Comparison of ENCODE assay signal across 21 cellular contexts in the genomic region with DNA sequence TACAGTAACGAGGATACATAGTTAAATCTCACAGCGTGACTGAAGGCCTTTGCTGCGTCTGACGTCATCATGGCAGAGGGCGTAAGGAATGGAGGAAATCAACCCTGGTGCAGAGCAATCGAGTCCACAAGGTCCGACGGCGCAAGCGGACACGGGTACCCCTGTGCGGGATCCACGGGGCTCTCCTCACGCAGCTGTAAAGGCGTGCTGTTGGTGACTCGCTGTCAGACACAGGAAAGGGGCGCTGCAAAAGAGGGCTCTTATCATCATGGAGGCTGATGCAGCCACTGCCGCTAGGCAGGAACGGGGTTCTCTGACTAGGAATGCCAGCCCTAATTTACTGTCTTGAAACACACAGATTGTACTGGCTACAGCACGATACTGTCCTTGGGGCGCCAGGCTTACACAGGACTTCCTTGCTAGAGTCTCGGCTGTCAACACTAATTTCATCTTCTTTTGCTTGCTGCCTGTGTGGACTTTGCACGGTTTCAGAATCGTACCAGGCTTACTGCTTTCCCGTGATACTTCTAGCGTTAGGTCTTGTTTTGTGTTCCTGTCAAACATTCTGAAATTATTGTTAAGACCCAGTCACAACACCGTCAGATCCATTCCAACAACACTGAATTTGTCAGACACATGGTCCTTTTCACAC. TPM values are rescaled to one million over a fixed set of nuclear protein-coding genes. Genes with fewer than 3 reads are reported as not detected.
DNase-seq lines count a peak whose midpoint lies in the region; ATAC-seq, FAIRE-seq and TF ChIP-seq lines count a peak whose summit lies in the region.
"Had no signal": no experiment of that assay in that cellular context is flagged by ENCODE, and none has a peak within 500 bp of the region (broad histone marks: within the 10 kb centered on the region; RNA-seq: fewer than 3 reads in every experiment).

No MANE protein-coding gene starts in this region.

- BruUV-seq in Panc1 (replicated peaks; lab: Mats Ljungman, UMichigan) (no TSS peak), HepG2 (replicated peaks; lab: Mats Ljungman, UMichigan) (no TSS peak)

- H3K9me3 ChIP-seq in Panc1 (ENCODE audit: control insufficient read depth, insufficient read depth, low read depth, low read length) (no peaks in the 10 kb centered on the region), HepG2 (ENCODE audit: low read length) (no peaks in the 10 kb centered on the region)
- H3K9me3 ChIP-seq: SJSA1 had no signal

- TF ChIP-seq CTCF in GM13976 (IDR thresholded peaks at IDR 0.05; ENCODE audit: borderline replicate concordance, control extremely low read depth, extremely low read depth, insufficient read depth, missing control alignments) (no peak), Panc1 (IDR thresholded peaks at IDR 0.05) (no peak), HepG2 (CRISPR knock-in tag; IDR thresholded peaks at IDR 0.05) (no peak)

- H3K27me3 ChIP-seq in Panc1 (ENCODE audit: control insufficient read depth, insufficient read depth, low read length) (no peaks in the 10 kb centered on the region), HepG2 (ENCODE audit: control insufficient read depth in 1 of 2, insufficient read depth in 2 of 2, low read length in 2 of 2) (peaks cover 0 to 33% of the 10 kb centered on the region in 2 experiments; a peak in 4 of 5 replicates)
- H3K27me3 ChIP-seq: SJSA1 had no signal

- H3K36me3 ChIP-seq in Panc1 (ENCODE audit: control insufficient read depth, insufficient read depth, low read length) = no peaks in the 10 kb centered on the region
- no peaks in the 10 kb centered on the region for H3K36me3 ChIP-seq in HepG2 (replicated peaks in 1 of 2; ENCODE audit: control insufficient read depth in 1 of 2, insufficient read depth in 2 of 2, low read length in 2 of 2)
- H3K36me3 ChIP-seq: SJSA1 had no signal

- no peak for FAIRE-seq in HepG2 (lab: Jason Lieb, UNC)
- FAIRE-seq: A204.1 had no signal

- no peaks in the 10 kb centered on the region for H4K20me1 ChIP-seq in HepG2 (ENCODE audit: insufficient read depth, low read length)

- 29% methylated on average over 14 of the region's 27 CpGs for WGBS in HepG2 (ENCODE audit: low lambda C conversion rate)

- no peak overlapping the region for H2AFZ ChIP-seq in HepG2 (ENCODE audit: low read length)

- intact Hi-C loops in Panc1 (cut with micrococcal nuclease; ENCODE audit: unreplicated experiment) = no loop called here
- intact Hi-C loops in HepG2 (cut with micrococcal nuclease; ENCODE audit: unreplicated experiment) = no loop called here

- H3K27ac ChIP-seq in Panc1 (ENCODE audit: low read length) (no peak overlapping the region), HepG2 (ENCODE audit: extremely low read length, insufficient read depth, low read length) (no peak overlapping the region)
- H3K27ac ChIP-seq: C4-2B, SJSA1 had no signal

- H3K79me2 ChIP-seq in HepG2 (ENCODE audit: insufficient read depth, low read length) = no peaks in the 10 kb centered on the region

- TF ChIP-seq RAD21 in HepG2 (CRISPR knock-in tag; IDR thresholded peaks at IDR 0.05) = no peak

- H3K4me2 ChIP-seq in HepG2 (ENCODE audit: low read depth, low read length) = 0 out of 2 replicates have a peak overlapping the region, but pooled peaks have one; percentile 0

- CTCF ChIA-PET in Panc1 (lab: Charles Lee) = interaction anchor here (0.6 kb wide), 1 partner anchor 297 kb away, joined by 6 read pairs; no protein-coding TSS in a partner anchor
- CTCF ChIA-PET in HepG2 (lab: Yijun Ruan, JAX; ENCODE audit: low intra/inter-chr PET ratio, low total read pairs) = no interaction called here

- ATAC-seq in Panc1 (peak; percentile 71), HepG2 (peak; percentile 38; the same call in 1 of the 3 replicates), GM19035 (IDR thresholded peaks at IDR 0.05; ENCODE audit: unreplicated experiment) (no peak)
- ATAC-seq: Right ventricle myocardium inferior had no signal

- H3K4me3 ChIP-seq in Panc1 (ENCODE audit: low read depth in 2 of 2, low read length in 2 of 2) (peak overlapping the region; percentile 28 to 49), HepG2 (replicated peaks in 1 of 3; ENCODE audit: insufficient read depth in 1 of 3, low read depth in 2 of 3, low read length in 3 of 3) (no peak overlapping the region)
- H3K4me3 ChIP-seq: SJSA1 had no signal

- DNase-seq in GM13976 (ENCODE audit: low spot score) = peak; percentile 11
- DNase-seq in Panc1 (ENCODE audit: low read depth, low spot score) = no peak
- DNase-seq in HepG2 (ENCODE audit: low spot score) = no peak
- DNase-seq in retina = peak; percentile 57
- no peak for DNase-seq in stimulated activated naive CD4-positive, alpha-beta T cell treated with Interleukin-2 at 50 U/mL for 16 hours (lab: John Stamatoyannopoulos, UW)
- DNase-seq in NCI-H69 (lab: John Stamatoyannopoulos, UW) = no peak
- DNase-seq: DMS79, GOT3, Kasumi-1, NCI-H1694, NCI-H2081, NCI-H2171, NCI-H345, NCI-H524 treated with DMSO at 0.1 percent for 48 hours, OCI-M1 had no signal

- in situ Hi-C loops in GM13976 (cut with MboI; ENCODE audit: low sequenced_read_pairs, unreplicated experiment) = no loop called here
- in situ Hi-C loops in Panc1 (cut with HindIII; ENCODE audit: low pct_unique_long_range_greater_than_20kb, low sequenced_read_pairs) = no loop called here
- in situ Hi-C loops in HepG2 (cut with HindIII; ENCODE audit: extremely low pct_ligation_motif_present, low pct_unique_long_range_greater_than_20kb) = no loop called here

- H3K4me1 ChIP-seq in Panc1 (ENCODE audit: control insufficient read depth, insufficient read depth, low read length) (0 out of 2 replicates have a peak, but pooled peaks cover 4% of the 10 kb centered on the region), HepG2 (ENCODE audit: insufficient read depth, low read length) (0 out of 2 replicates have a peak, but pooled peaks cover 8% of the 10 kb centered on the region)
- H3K4me1 ChIP-seq: SJSA1 had no signal

- POLR2A ChIA-PET in Panc1 (lab: Charles Lee) = no interaction called here
- POLR2A ChIA-PET in HepG2 (lab: Yijun Ruan, JAX) = no interaction called here

- H3K9ac ChIP-seq in HepG2 (ENCODE audit: insufficient read depth, low read depth, low read length) = no peak overlapping the region

- TF ChIP-seq POLR2A in HepG2 (IDR thresholded peaks at IDR 0.05; ENCODE audit: insufficient read depth in 1 of 2, low read depth in 2 of 2, low read length in 2 of 2) = no peak

- TF ChIP-seq EP300 in HepG2 (IDR thresholded peaks at IDR 0.05; ENCODE audit: low read depth in 2 of 2, low read length in 2 of 2) (no peak), HepG2 (CRISPR knock-in tag; IDR thresholded peaks at IDR 0.05; ENCODE audit: borderline replicate concordance) (no peak)

TF ChIP-seq in HepG2, 621 proteins besides CTCF, POLR2A, EP300 and RAD21:
- no peak for TF ChIP-seq SOX6 (IDR thresholded peaks at IDR 0.05)
- TF ChIP-seq SOX6 (CRISPR knock-in tag; IDR thresholded peaks at IDR 0.05) = 0 out of 2 replicates have a peak, but pooled peaks have one; percentile 10
- peak; percentile 62 for TF ChIP-seq CREB1 (IDR thresholded peaks at IDR 0.05)
- no peak for TF ChIP-seq CREB1 (CRISPR knock-in tag; IDR thresholded peaks at IDR 0.05)
- no peak for TF ChIP-seq TBL1XR1 (IDR thresholded peaks at IDR 0.05; ENCODE audit: borderline replicate concordance, low read length, partially characterized antibody)
- TF ChIP-seq ATF7 (IDR thresholded peaks at IDR 0.05) = peak; percentile 21; the same call in 1 of the 2 replicates
- no peak for TF ChIP-seq ATF7 (CRISPR knock-in tag; IDR thresholded peaks at IDR 0.05)

RNA-seq across cellular contexts. Expression of a gene that starts 13.6 kb away (rescaled TPM):
- total RNA-seq in Panc1 (2021; ENCODE audit: unreplicated experiment) (not detected), HepG2 (2016; rRNA removed; fragmentation: Illumina TruSeq; extraction: Trizol) (not detected in 2 replicates)
- not detected for polyA plus RNA-seq in Panc1 (2012; ENCODE audit: insufficient read length)
- total RNA-seq in HepG2 (2016; cell fraction: cytosol; rRNA removed; fragmentation: Illumina TruSeq; extraction: Trizol; ENCODE audit: low read depth) = not detected in 2 replicates
- not detected in 2 replicates for total RNA-seq in HepG2 (2016; cell fraction: insoluble cytoplasmic fraction; rRNA removed; fragmentation: Illumina TruSeq; extraction: Trizol)
- total RNA-seq in HepG2 (2016; cell fraction: membrane; rRNA removed; fragmentation: Illumina TruSeq; extraction: Trizol) = not detected in 2 replicates
- total RNA-seq in HepG2 (2016; cell fraction: nucleus; rRNA removed; fragmentation: Illumina TruSeq; extraction: Trizol) = not detected in 2 replicates
- not detected in 2 replicates for polyA plus RNA-seq in HepG2 (2011; rRNA removed)
- not detected in 2 replicates for polyA plus RNA-seq in HepG2 (2011; cell fraction: cytosol; rRNA removed)
- not detected in 2 replicates for polyA plus RNA-seq in HepG2 (2011; cell fraction: nucleus; rRNA removed)
- not detected in 2 replicates for polyA plus RNA-seq in HepG2 (2012)
- polyA plus RNA-seq in HepG2 (2016; cell fraction: cytosol; fragmentation: Illumina TruSeq; extraction: Trizol; ENCODE audit: low read depth) = not detected in 2 replicates
- not detected in 2 replicates for polyA plus RNA-seq in HepG2 (2016; cell fraction: insoluble cytoplasmic fraction; fragmentation: Illumina TruSeq; extraction: Trizol; ENCODE audit: low read depth)
- not detected in 2 replicates for polyA plus RNA-seq in HepG2 (2016; cell fraction: membrane; fragmentation: Illumina TruSeq; extraction: Trizol; ENCODE audit: low read depth)
- polyA plus RNA-seq in HepG2 (2016; cell fraction: nucleus; fragmentation: Illumina TruSeq; extraction: Trizol; ENCODE audit: insufficient read depth, low read depth) = not detected in 2 replicates
- polyA minus RNA-seq in HepG2 (2011; rRNA and poly(A)+ RNA removed; ENCODE audit: low replicate concordance) = 8.3 TPM in 1 of 2 replicates, not detected in the other
- polyA minus RNA-seq in HepG2 (2011; cell fraction: cytosol; rRNA and poly(A)+ RNA removed) = 0.59 TPM in 1 of 2 replicates, not detected in the other
- not detected in 2 replicates for polyA minus RNA-seq in HepG2 (2011; cell fraction: nucleus; rRNA and poly(A)+ RNA removed)
- total RNA-seq: MCF 10A, SJSA1 had no signal

Comparison
In these comparisons a context has a peak if more than half of its experiments do, and no peak if none do; other contexts are left out.
1. DNase-seq: peak in GM13976 (single experiment) and retina (single experiment); none in Panc1 (single experiment), HepG2 (single experiment), stimulated activated naive CD4-positive, alpha-beta T cell treated with Interleukin-2 at 50 U/mL for 16 hours (single experiment) and NCI-H69 (single experiment).
2. H3K4me3 ChIP-seq: peak in Panc1 (2 of 2); none in HepG2 (0 of 3).